In genomic region chr17:81295031-81295677, GRCh38 we compare ENCODE assay signal across 8 cellular contexts. TPM values are rescaled to one million over a fixed set of nuclear protein-coding genes. Genes with fewer than 3 reads are reported as not detected.
DNase-seq lines count a peak whose midpoint lies in the region; ATAC-seq and TF ChIP-seq lines count a peak whose summit lies in the region.

SLC38A10 (minus strand) TSS chr17:81295307; CDS start chr17:81294921, 386 bp downstream.

- H3K9me3 ChIP-seq in mammary epithelial cell (replicated peaks; ENCODE audit: insufficient read depth, low read length) (no peaks in the 10 kb centered on the region), smooth muscle cell (replicated peaks; ENCODE audit: low read depth) (no peaks in the 10 kb centered on the region)

- POLR2A ChIA-PET in WTC11 (lab: Charles Lee), result interaction anchor here (1.1 kb wide), 1 partner anchor 100 kb away, joined by 3 read pairs; the partner anchor contains the start of gene BAHCC1

- CTCF ChIA-PET in WTC11 (lab: Charles Lee), result interaction anchor here (0.7 to 2.2 kb wide), 12 partner anchors 8 to 243 kb away, joined by 3 to 8 read pairs (median 4); partner anchors contain the start of gene BAHCC1
- CTCF ChIA-PET in mammary epithelial cell (lab: Charles Lee; ENCODE audit: low non-redundant PET), result interaction anchor here (0.6 kb wide), 1 partner anchor 10 kb away, joined by 3 read pairs; no protein-coding TSS in a partner anchor

- peaks cover 16% of the 10 kb centered on the region for H3K4me1 Mint-ChIP-seq in WTC11

- WGBS in mammary epithelial cell (ENCODE audit: low coverage, missing lambda C conversion rate), result 0% methylated on average over 21 of the region's 59 CpGs
- WGBS in smooth muscle cell (ENCODE audit: low lambda C conversion rate), result under 1% methylated on average over 58 of the region's 59 CpGs

- H3K9ac ChIP-seq in mammary epithelial cell (ENCODE audit: insufficient read depth, low read length) (peak within 1 kb of the TSS; percentile 56), smooth muscle cell (ENCODE audit: low read depth) (peak within 1 kb of the TSS; percentile 59)

- no peaks in the 10 kb centered on the region for H3K27me3 Mint-ChIP-seq in WTC11 (ENCODE audit: low read depth)

- H3K27ac Mint-ChIP-seq in WTC11, result peak within 1 kb of the TSS; percentile 76

- H3K27ac ChIP-seq in mammary epithelial cell (ENCODE audit: insufficient read depth, low read depth, low read length), result peak within 1 kb of the TSS; percentile 45
- peak within 1 kb of the TSS; percentile 66 for H3K27ac ChIP-seq in smooth muscle cell (ENCODE audit: low read depth)

- peak within 1 kb of the TSS; percentile 80 for H3K4me2 ChIP-seq in mammary epithelial cell (ENCODE audit: insufficient read depth, low read depth, low read length)
- H3K4me2 ChIP-seq in smooth muscle cell, result peak within 1 kb of the TSS; percentile 90

- H3K9me3 Mint-ChIP-seq in WTC11, result no peaks in the 10 kb centered on the region

- TSS peak; percentile 77 for BruUV-seq in mammary epithelial cell (replicated peaks; lab: Mats Ljungman, UMichigan)

- H3F3A ChIP-seq in smooth muscle cell (ENCODE audit: low read depth), result no peaks in the 10 kb centered on the region

- no peaks in the 10 kb centered on the region for H3K36me3 ChIP-seq in mammary epithelial cell (ENCODE audit: insufficient read depth, low read length)
- H3K36me3 ChIP-seq in smooth muscle cell (ENCODE audit: low read depth), result no peaks in the 10 kb centered on the region

- peak within 1 kb of the TSS; percentile 71 to 87 (median 71) for H3K4me3 ChIP-seq in mammary epithelial cell (replicated peaks in 1 of 3; ENCODE audit: insufficient read depth in 1 of 3, low read depth in 2 of 3, low read length in 3 of 3)
- H3K4me3 ChIP-seq in smooth muscle cell, result peak within 1 kb of the TSS; percentile 69

- in situ Hi-C loops in ACHN (cut with HindIII; ENCODE audit: low pct_ligation_motif_present, low pct_unique_long_range_greater_than_20kb, low sequenced_read_pairs) (no loop called here), mammary epithelial cell (cut with MboI; ENCODE audit: low sequenced_read_pairs in 2 of 2) (loop anchor here (25.0 kb wide), 1 partner anchor 192 kb away; no protein-coding TSS in a partner anchor)

- peak; percentile 91 for DNase-seq in ACHN
- peak; percentile 90 for DNase-seq in NCI-H2227 (lab: John Stamatoyannopoulos, UW; ENCODE audit: unreplicated experiment)
- DNase-seq in WTC11 (ENCODE audit: low spot score), result peak; percentile 85
- peak; percentile 83 for DNase-seq in mammary epithelial cell
- DNase-seq in iPS-NIHi7 (ENCODE audit: extremely low spot score), result peak; percentile 99
- peak; percentile 52 for DNase-seq in smooth muscle cell (lab: John Stamatoyannopoulos, UW; ENCODE audit: unreplicated experiment)

- peak within 1 kb of the TSS; percentile 92 for H2AFZ ChIP-seq in mammary epithelial cell (ENCODE audit: low read depth, low read length)
- peak within 1 kb of the TSS; percentile 99 for H2AFZ ChIP-seq in smooth muscle cell (ENCODE audit: low read depth)

- H3K79me2 ChIP-seq in mammary epithelial cell (ENCODE audit: insufficient read depth, low read length) (peaks cover 42% of the 10 kb centered on the region), smooth muscle cell (ENCODE audit: low read depth) (peaks cover 55% of the 10 kb centered on the region)

- H3K4me3 Mint-ChIP-seq in WTC11, result peak within 1 kb of the TSS; percentile 88

- peaks cover 11% of the 10 kb centered on the region for H3K4me1 ChIP-seq in mammary epithelial cell (ENCODE audit: insufficient read depth, low read length)
- H3K4me1 ChIP-seq in smooth muscle cell (ENCODE audit: low read depth), result peaks cover 4% of the 10 kb centered on the region

- TF ChIP-seq CTCF in WTC11 (IDR thresholded peaks at IDR 0.05) (no peak), mammary epithelial cell (conservative IDR thresholded peaks at IDR 0.05 in 1 of 2, IDR thresholded peaks at IDR 0.05 in 1 of 2; ENCODE audit: extremely low read depth in 1 of 2, insufficient read depth in 1 of 2, low read depth in 1 of 2, low read length in 2 of 2) (peak in 1 of 2 donors; percentile 5), smooth muscle cell (IDR thresholded peaks at IDR 0.05; ENCODE audit: borderline replicate concordance, insufficient read depth, poor library complexity, severe bottlenecking) (no peak)

- intact Hi-C loops in mammary epithelial cell (cut with micrococcal nuclease), result loop anchor here (1.0 kb wide), 1 partner anchor 99 kb away; no protein-coding TSS in a partner anchor

- H3K27me3 ChIP-seq in mammary epithelial cell (ENCODE audit: insufficient read depth, low read length), result no peaks in the 10 kb centered on the region
- no peaks in the 10 kb centered on the region for H3K27me3 ChIP-seq in smooth muscle cell (ENCODE audit: low read depth)

- H3K36me3 Mint-ChIP-seq in WTC11, result peaks cover 2% of the 10 kb centered on the region; the same call in 1 of the 2 replicates

- peaks cover 3% of the 10 kb centered on the region for H4K20me1 ChIP-seq in mammary epithelial cell (ENCODE audit: insufficient read depth, low read length)
- peaks cover 29% of the 10 kb centered on the region for H4K20me1 ChIP-seq in smooth muscle cell (ENCODE audit: low read depth)

- ATAC-seq in GM18858 (IDR thresholded peaks at IDR 0.05; ENCODE audit: unreplicated experiment) (peak; percentile 49), HG03066 (IDR thresholded peaks at IDR 0.05; ENCODE audit: low read depth, unreplicated experiment) (peak; percentile 81), WTC11 (peak; percentile 79)

- dilution Hi-C loops in mammary epithelial cell (cut with HindIII; ENCODE audit: low sequenced_read_pairs), result no loop called here

TF ChIP-seq in WTC11, 78 proteins besides CTCF, POLR2A, EP300 and RAD21 (continues in another document):
- TF ChIP-seq FOXK1 (CRISPR knock-in tag; IDR thresholded peaks at IDR 0.05) (0 out of 2 replicates have a peak, but pooled peaks have one; percentile 30), ETV6 (CRISPR knock-in tag; IDR thresholded peaks at IDR 0.05) (peak; percentile 79; the same call in 1 of the 2 replicates), E2F5 (CRISPR knock-in tag; IDR thresholded peaks at IDR 0.05) (0 out of 2 replicates have a peak, but pooled peaks have one; percentile 50), ZNF232 (CRISPR knock-in tag; IDR thresholded peaks at IDR 0.05) (peak; percentile 30; the same call in 1 of the 2 replicates), USF2 (CRISPR knock-in tag; IDR thresholded peaks at IDR 0.05) (peak; percentile 28; the same call in 1 of the 2 replicates), GABPB1 (CRISPR knock-in tag; IDR thresholded peaks at IDR 0.05) (peak; percentile 63), ZNF671 (CRISPR knock-in tag; IDR thresholded peaks at IDR 0.05) (no peak), TP53 (CRISPR knock-in tag; IDR thresholded peaks at IDR 0.05) (0 out of 2 replicates have a peak, but pooled peaks have one; percentile 59), SP1 (CRISPR knock-in tag; conservative IDR thresholded peaks at IDR 0.05) (peak; percentile 73), USF1 (CRISPR knock-in tag; IDR thresholded peaks at IDR 0.05) (0 out of 2 replicates have a peak, but pooled peaks have one; percentile 30)

RNA-seq across cellular contexts. Expression of gene SLC38A10, which starts in this region (rescaled TPM):
- total RNA-seq in WTC11 (2021), result 47.0 to 62.4 TPM (median 53.9 TPM) in 3 replicates
- total RNA-seq in mammary epithelial cell, result 10 to 100 TPM; 36.5 to 71.7 TPM
- 30.5 TPM for polyA plus RNA-seq in mammary epithelial cell
- polyA minus RNA-seq in mammary epithelial cell, result 28.5 TPM
- 61.4 and 61.6 TPM in 2 replicates for total RNA-seq in smooth muscle cell
- polyA plus RNA-seq in smooth muscle cell, result 97.1 and 98.4 TPM in 2 replicates

Comparison
In these comparisons a context has a peak if more than half of its experiments do, and no peak if none do; other contexts are left out.
1. Peak in every context shown above with its lines: DNase-seq, ATAC-seq, H3K4me3 ChIP-seq and H3K27ac ChIP-seq.